ENCODE assay signal across 8 cellular contexts in the genomic region with DNA sequence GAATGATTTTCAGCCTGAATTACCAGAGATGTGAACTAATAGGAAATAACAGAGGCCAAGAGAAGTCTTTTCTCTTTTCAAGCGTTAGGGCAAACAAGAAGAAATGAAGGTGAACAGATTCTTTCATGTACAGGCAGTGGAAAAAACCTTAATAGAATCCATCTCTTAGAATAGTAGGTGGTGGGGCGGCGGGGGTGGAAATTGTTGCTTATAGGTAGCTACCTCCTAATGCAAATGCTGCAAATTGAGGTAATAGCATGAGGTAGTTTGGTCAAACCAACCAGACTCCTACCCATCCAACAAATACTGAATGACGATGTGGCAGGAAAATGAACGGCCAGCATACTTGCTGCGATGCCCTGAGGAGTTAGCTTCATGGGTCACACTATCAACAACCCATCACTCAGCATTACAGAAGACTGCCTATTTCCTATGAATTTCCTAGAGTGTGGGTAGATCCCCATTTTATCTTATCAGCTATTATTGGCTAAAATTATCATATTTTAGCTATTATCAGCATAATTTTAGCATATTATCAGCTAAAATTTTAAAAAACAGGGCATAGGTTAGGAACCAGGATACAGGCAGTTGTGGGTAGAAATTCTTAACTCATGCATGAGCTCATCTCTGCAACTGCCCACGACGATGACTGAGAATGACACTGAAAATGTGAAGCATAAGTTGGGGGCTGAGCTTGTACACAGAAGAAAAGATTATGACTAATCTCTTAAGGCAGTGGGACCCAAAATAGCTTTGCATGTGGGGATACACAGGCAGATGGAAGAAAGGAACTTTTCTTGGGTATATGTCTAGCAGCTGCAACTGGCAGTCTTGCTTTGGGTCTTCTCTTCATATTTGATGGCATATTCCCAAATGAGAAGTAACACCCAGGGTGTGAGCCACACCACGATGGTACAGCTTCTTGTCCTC.
DNase-seq lines count a peak whose midpoint lies in the region; ATAC-seq lines count a peak whose summit lies in the region.

No MANE protein-coding gene starts in this region.

- H3K4me1 Mint-ChIP-seq in activated naive CD4-positive, alpha-beta T cell treated with anti-CD3 and anti-CD28 coated beads, Interleukin-2, amount 10 ng/mL, durations not matched to agents 7 days and 5 days: no peaks in the 10 kb centered on the region

- peaks cover 42% of the 10 kb centered on the region for H3K36me3 ChIP-seq in adipocyte (ENCODE audit: control insufficient read depth, insufficient read depth, low read length, severe bottlenecking)

- no peaks in the 10 kb centered on the region for H3K9me3 Mint-ChIP-seq in activated naive CD4-positive, alpha-beta T cell treated with anti-CD3 and anti-CD28 coated beads, Interleukin-2, amount 10 ng/mL, durations not matched to agents 7 days and 5 days

- no peak overlapping the region for H3K4me3 Mint-ChIP-seq in activated naive CD4-positive, alpha-beta T cell treated with anti-CD3 and anti-CD28 coated beads, Interleukin-2, amount 10 ng/mL, durations not matched to agents 7 days and 5 days

- CTCF ChIA-PET in activated naive CD4-positive, alpha-beta T cell treated with anti-CD3 and anti-CD28 coated beads, Interleukin-2, amount 10 ng/mL, durations not matched to agents 7 days and 5 days (lab: Charles Lee): interaction anchor here (0.6 to 7.0 kb wide), 7 partner anchors 13 to 143 kb away, joined by 5 to 48 read pairs (median 6); a partner anchor contains a TSS

- H3K9ac ChIP-seq in adipocyte (ENCODE audit: low read length): peak overlapping the region; percentile 54

- no peak overlapping the region for H3K27ac Mint-ChIP-seq in activated naive CD4-positive, alpha-beta T cell treated with anti-CD3 and anti-CD28 coated beads, Interleukin-2, amount 10 ng/mL, durations not matched to agents 7 days and 5 days

- no peaks in the 10 kb centered on the region for H3K27me3 ChIP-seq in adipocyte (replicated peaks; ENCODE audit: control insufficient read depth, insufficient read depth, low read length)

- H3K9me3 ChIP-seq in adipocyte (ENCODE audit: control insufficient read depth, low read length): no peaks in the 10 kb centered on the region

- H3K4me3 ChIP-seq in adipocyte (ENCODE audit: low read length): peak overlapping the region; percentile 22

- ATAC-seq in HG03097 (IDR thresholded peaks at IDR 0.05; ENCODE audit: low FRiP score, unreplicated experiment): peak; percentile 56

- peaks cover 62% of the 10 kb centered on the region for H3K4me1 ChIP-seq in adipocyte (ENCODE audit: control insufficient read depth, insufficient read depth, low read length)

- H3K27me3 Mint-ChIP-seq in activated naive CD4-positive, alpha-beta T cell treated with anti-CD3 and anti-CD28 coated beads, Interleukin-2, amount 10 ng/mL, durations not matched to agents 7 days and 5 days: no peaks in the 10 kb centered on the region

- H3K36me3 Mint-ChIP-seq in activated naive CD4-positive, alpha-beta T cell treated with anti-CD3 and anti-CD28 coated beads, Interleukin-2, amount 10 ng/mL, durations not matched to agents 7 days and 5 days: peaks cover 56% of the 10 kb centered on the region

- DNase-seq in activated naive CD4-positive, alpha-beta T cell treated with Interleukin-2 at 50 U/mL for 16 hours: peak; percentile 50
- no peak for DNase-seq in activated naive CD4-positive, alpha-beta T cell treated with anti-CD3 and anti-CD28 coated beads, Interleukin-2, amount 10 ng/mL, durations not matched to agents 7 days and 5 days
- DNase-seq in adipocyte (ENCODE audit: low read depth): peak; percentile 54
- peak; percentile 71 for DNase-seq in stimulated activated CD4-positive, alpha-beta T cell treated with anti-CD3 and anti-CD28 coated beads, Interleukin-1b, Interleukin-23, amount 100 ng/mL, for 48 hours
- no peak for DNase-seq in DMS153 treated with DMSO at 0.1 percent for 48 hours (lab: John Stamatoyannopoulos, UW; ENCODE audit: unreplicated experiment)
- no peak for DNase-seq in D341Med (ENCODE audit: low spot score)
- no peak for DNase-seq in NK-92 treated with Interleukin-12 subunit alpha and Interleukin-12 subunit beta, amount 100 ng/mL, for 24 hours (lab: John Stamatoyannopoulos, UW)

Comparison
In these comparisons a context has a peak if more than half of its experiments do, and no peak if none do; other contexts are left out.
1. DNase-seq: peak in activated naive CD4-positive, alpha-beta T cell treated with Interleukin-2 at 50 U/mL for 16 hours (single experiment), adipocyte (single experiment) and stimulated activated CD4-positive, alpha-beta T cell treated with anti-CD3 and anti-CD28 coated beads, Interleukin-1b, Interleukin-23, amount 100 ng/mL, for 48 hours (single experiment); none in activated naive CD4-positive, alpha-beta T cell treated with anti-CD3 and anti-CD28 coated beads, Interleukin-2, amount 10 ng/mL, durations not matched to agents 7 days and 5 days (single experiment), DMS153 treated with DMSO at 0.1 percent for 48 hours (single experiment), D341Med (single experiment) and NK-92 treated with Interleukin-12 subunit alpha and Interleukin-12 subunit beta, amount 100 ng/mL, for 24 hours (single experiment).